ENCODE assay signal across 9 cellular contexts in genomic region chr15:76866716-76867321, GRCh38. TPM values are rescaled to one million over a fixed set of nuclear protein-coding genes. Genes with fewer than 3 reads are reported as not detected.
DNase-seq lines count a peak whose midpoint lies in the region; ATAC-seq, FAIRE-seq and TF ChIP-seq lines count a peak whose summit lies in the region.
"Had no signal": no experiment of that assay in that cellular context is flagged by ENCODE, and none has a peak within 500 bp of the region (broad histone marks: within the 10 kb centered on the region; RNA-seq: fewer than 3 reads in every experiment).

No MANE protein-coding gene starts in this region.

- H3K36me3 ChIP-seq in DND-41 (ENCODE audit: insufficient read depth, low read length) (no peaks in the 10 kb centered on the region), kidney (ENCODE audit: control insufficient read depth in 1 of 2, insufficient read depth in 2 of 2, low read length in 2 of 2) (no peaks in the 10 kb centered on the region)

- H3K4me3 Mint-ChIP-seq in activated CD8-positive, alpha-beta T cell treated with anti-CD3 and anti-CD28 coated beads, Interleukin-2, amount 10 ng/mL, durations not matched to agents 7 days and 5 days = no peak overlapping the region
- H3K4me3 Mint-ChIP-seq: T-cell had no signal

- H3K27me3 Mint-ChIP-seq in activated CD8-positive, alpha-beta T cell treated with anti-CD3 and anti-CD28 coated beads, Interleukin-2, amount 10 ng/mL, durations not matched to agents 7 days and 5 days (ENCODE audit: low read depth) = no peaks in the 10 kb centered on the region
- H3K27me3 Mint-ChIP-seq: T-cell had no signal

- DNase-seq in DND-41 (peak; percentile 12), KBM-7 (peak; percentile 58), kidney (no peak), sciatic nerve (ENCODE audit: low spot score) (no peak)
- peak; percentile 25 for DNase-seq in activated CD8-positive, alpha-beta T cell treated with anti-CD3 and anti-CD28 coated beads, Interleukin-2, amount 10 ng/mL, durations not matched to agents 7 days and 5 days

- H3K4me1 Mint-ChIP-seq in activated CD8-positive, alpha-beta T cell treated with anti-CD3 and anti-CD28 coated beads, Interleukin-2, amount 10 ng/mL, durations not matched to agents 7 days and 5 days (ENCODE audit: low read depth) = peaks cover 13% of the 10 kb centered on the region

- CTCF ChIA-PET in activated CD8-positive, alpha-beta T cell treated with anti-CD3 and anti-CD28 coated beads, Interleukin-2, amount 10 ng/mL, durations not matched to agents 7 days and 5 days (lab: Charles Lee) = interaction anchor here (0.8 to 2.9 kb wide), 7 partner anchors 10 to 682 kb away, joined by 3 to 14 read pairs (median 3); no protein-coding TSS in a partner anchor

- POLR2A ChIA-PET in activated CD8-positive, alpha-beta T cell treated with anti-CD3 and anti-CD28 coated beads, Interleukin-2, amount 10 ng/mL, durations not matched to agents 7 days and 5 days (lab: Charles Lee) = no interaction called here

- intact Hi-C loops in kidney (cut with DNase I) (no loop called here), sciatic nerve (cut with DNase I) (no loop called here)

- no peaks in the 10 kb centered on the region for H3K9me3 Mint-ChIP-seq in activated CD8-positive, alpha-beta T cell treated with anti-CD3 and anti-CD28 coated beads, Interleukin-2, amount 10 ng/mL, durations not matched to agents 7 days and 5 days (ENCODE audit: insufficient read depth)
- H3K9me3 Mint-ChIP-seq: T-cell had no signal

- H3K9me3 ChIP-seq in DND-41 (ENCODE audit: insufficient read depth, low read length, severe bottlenecking) (no peaks in the 10 kb centered on the region), kidney (ENCODE audit: control insufficient read depth in 1 of 2, low read length in 2 of 2) (no peaks in the 10 kb centered on the region)

- ATAC-seq in DND-41 (ENCODE audit: insufficient read depth, low read depth) = no peak
- no peak for ATAC-seq in activated CD8-positive, alpha-beta T cell treated with anti-CD3 and anti-CD28 coated beads, Interleukin-2, amount 10 ng/mL, durations not matched to agents 7 days and 5 days
- no peak for ATAC-seq in GM21360 (IDR thresholded peaks at IDR 0.05; ENCODE audit: unreplicated experiment)
- ATAC-seq in GM19351 (IDR thresholded peaks at IDR 0.05; ENCODE audit: unreplicated experiment) = no peak
- ATAC-seq in GM19328 (IDR thresholded peaks at IDR 0.05; ENCODE audit: unreplicated experiment) = no peak
- no peak for ATAC-seq in sciatic nerve
- ATAC-seq: T-cell had no signal

- no peak overlapping the region for H2AFZ ChIP-seq in DND-41 (ENCODE audit: low read depth, low read length)

- no peak overlapping the region for H3K27ac Mint-ChIP-seq in activated CD8-positive, alpha-beta T cell treated with anti-CD3 and anti-CD28 coated beads, Interleukin-2, amount 10 ng/mL, durations not matched to agents 7 days and 5 days
- H3K27ac Mint-ChIP-seq: T-cell had no signal

- no peak overlapping the region for H3K4me2 ChIP-seq in DND-41 (ENCODE audit: insufficient read depth, low read length)

- H3K27ac ChIP-seq in DND-41 (ENCODE audit: low read length) (no peak overlapping the region), kidney (ENCODE audit: low read depth in 2 of 2, low read length in 2 of 2) (no peak overlapping the region)

- H4K20me1 ChIP-seq in DND-41 (ENCODE audit: insufficient read depth, low read length) = peaks cover 3% of the 10 kb centered on the region; the same call in 1 of the 2 replicates

- no peak for FAIRE-seq in kidney (lab: Jason Lieb, UNC)

- H3K9ac ChIP-seq in DND-41 (ENCODE audit: low read depth, low read length) (no peak overlapping the region), kidney (ENCODE audit: low read length in 2 of 2) (no peak overlapping the region)

- no peaks in the 10 kb centered on the region for H3K4me1 ChIP-seq in DND-41 (ENCODE audit: insufficient read depth, low read length)
- no peaks in the 10 kb centered on the region for H3K4me1 ChIP-seq in kidney (ENCODE audit: control insufficient read depth in 1 of 2, insufficient read depth in 1 of 2, low read depth in 1 of 2, low read length in 2 of 2)

- H3K79me2 ChIP-seq in DND-41 (ENCODE audit: insufficient read depth, low read length) = peaks cover 6% of the 10 kb centered on the region; the same call in 1 of the 2 replicates

- peaks cover 6% of the 10 kb centered on the region for H3K36me3 Mint-ChIP-seq in activated CD8-positive, alpha-beta T cell treated with anti-CD3 and anti-CD28 coated beads, Interleukin-2, amount 10 ng/mL, durations not matched to agents 7 days and 5 days (ENCODE audit: low read depth)

- no peaks in the 10 kb centered on the region for H3K27me3 ChIP-seq in DND-41 (ENCODE audit: insufficient read depth, low read length, poor library complexity)

- TF ChIP-seq CTCF in DND-41 (IDR thresholded peaks at IDR 0.05; ENCODE audit: borderline replicate concordance, extremely low read depth, low read length, poor library complexity, severe bottlenecking) = peak; percentile 49
- peak; percentile 39 for TF ChIP-seq CTCF in kidney (IDR thresholded peaks at IDR 0.05; ENCODE audit: borderline replicate concordance, extremely low read depth, insufficient read depth)

- H3K4me3 ChIP-seq in DND-41 (ENCODE audit: low read depth in 1 of 2, low read length in 2 of 2) (no peak overlapping the region), kidney (ENCODE audit: low read length in 2 of 2) (no peak overlapping the region)

- in situ Hi-C loops in KBM-7 (cut with MboI; ENCODE audit: low pct_unique_long_range_greater_than_20kb, low sequenced_read_pairs) = no loop called here

RNA-seq across cellular contexts. Expression of gene SCAPER, which starts 38.3 kb away (rescaled TPM):
- 10 to 100 TPM; 29.0 to 32.2 TPM for total RNA-seq in activated CD8-positive, alpha-beta T cell treated with anti-CD3 and anti-CD28 coated beads, Interleukin-2, amount 10 ng/mL, durations not matched to agents 7 days and 5 days
- 39.4 TPM for total RNA-seq in kidney
- polyA plus RNA-seq in kidney (ENCODE audit: insufficient read depth, low read depth, low replicate concordance) = 11.6 TPM
- 50.1 TPM for total RNA-seq in sciatic nerve

Comparison
In these comparisons a context has a peak if more than half of its experiments do, and no peak if none do; other contexts are left out.
1. DNase-seq: peak in DND-41 (single experiment), KBM-7 (single experiment) and activated CD8-positive, alpha-beta T cell treated with anti-CD3 and anti-CD28 coated beads, Interleukin-2, amount 10 ng/mL, durations not matched to agents 7 days and 5 days (single experiment); none in kidney (single experiment) and sciatic nerve (single experiment).